9 cellular contexts compared by ENCODE assay signal in genomic region chr1:78840447-78841251, GRCh38.
DNase-seq lines count a peak whose midpoint lies in the region; ATAC-seq, FAIRE-seq and TF ChIP-seq lines count a peak whose summit lies in the region.
"Had no signal": no experiment of that assay in that cellular context is flagged by ENCODE, and none has a peak within 500 bp of the region (broad histone marks: within the 10 kb centered on the region; RNA-seq: fewer than 3 reads in every experiment).

No MANE protein-coding gene starts in this region.

- no peaks in the 10 kb centered on the region for H3K79me2 ChIP-seq in mammary epithelial cell (ENCODE audit: insufficient read depth, low read length)

- no peak for FAIRE-seq in pancreas (lab: Jason Lieb, UNC)

- DNase-seq in NCI-H128 (lab: John Stamatoyannopoulos, UW; ENCODE audit: unreplicated experiment) (peak; percentile 41), mammary epithelial cell (peak; percentile 34), pancreas (peak in 3 of 6 donors; percentile 7 to 44 (median 11)), GM10266 (ENCODE audit: extremely low spot score) (no peak), mucosa of gallbladder (ENCODE audit: low spot score) (no peak), activated T-cell treated with anti-CD3 and anti-CD28 coated beads for 4 hours (no peak), vagina (ENCODE audit: extremely low spot score in 2 of 2) (no peak)
- DNase-seq: effector CD4-positive, alpha-beta T cell had no signal

- dilution Hi-C loops in mammary epithelial cell (cut with HindIII; ENCODE audit: low sequenced_read_pairs): no loop called here

- ATAC-seq in GM18520 (IDR thresholded peaks at IDR 0.05; ENCODE audit: unreplicated experiment) (peak; percentile 35), pancreas (peak in 3 of 4 donors; percentile 21 to 53 (median 22))

- in situ Hi-C loops in mammary epithelial cell (cut with MboI; ENCODE audit: low sequenced_read_pairs in 2 of 2): loop anchor here (25.0 kb wide), 1 partner anchor 522 kb away; no protein-coding TSS in a partner anchor

- H3K9ac ChIP-seq in mammary epithelial cell (ENCODE audit: insufficient read depth, low read length): no peak overlapping the region

- H2AFZ ChIP-seq in mammary epithelial cell (ENCODE audit: low read depth, low read length): peak overlapping the region; percentile 59

- H3K36me3 ChIP-seq in mammary epithelial cell (ENCODE audit: insufficient read depth, low read length) (no peaks in the 10 kb centered on the region), pancreas (no peaks in the 10 kb centered on the region), vagina (no peaks in the 10 kb centered on the region)

- H3K4me1 ChIP-seq in mammary epithelial cell (ENCODE audit: insufficient read depth, low read length) (peaks cover 5% of the 10 kb centered on the region), pancreas (no peaks in the 10 kb centered on the region), vagina (peaks cover 7% of the 10 kb centered on the region)

- no peak overlapping the region for H3K4me2 ChIP-seq in mammary epithelial cell (ENCODE audit: insufficient read depth, low read depth, low read length)

- no peaks in the 10 kb centered on the region for H3K9me3 ChIP-seq in mammary epithelial cell (replicated peaks; ENCODE audit: insufficient read depth, low read length)
- no peaks in the 10 kb centered on the region for H3K9me3 ChIP-seq in pancreas
- H3K9me3 ChIP-seq in vagina: no peaks in the 10 kb centered on the region

- no peak overlapping the region for H3K4me3 ChIP-seq in mammary epithelial cell (replicated peaks in 1 of 3; ENCODE audit: insufficient read depth in 1 of 3, low read depth in 2 of 3, low read length in 3 of 3)
- H3K4me3 ChIP-seq in pancreas: no peak overlapping the region
- no peak overlapping the region for H3K4me3 ChIP-seq in vagina

- 44% methylated on average over 8 of the region's 8 CpGs for WGBS in mammary epithelial cell (ENCODE audit: low coverage, missing lambda C conversion rate)
- 34 to 37% methylated on average over 8 of the region's 8 CpGs for WGBS in pancreas, 2 donors

- intact Hi-C loops in mammary epithelial cell (cut with micrococcal nuclease) (no loop called here), pancreas (cut with DNase I) (no loop called here), vagina (cut with DNase I) (no loop called here)

- no peak for TF ChIP-seq POLR2A in vagina (IDR thresholded peaks at IDR 0.05)

- TF ChIP-seq CTCF in mammary epithelial cell (conservative IDR thresholded peaks at IDR 0.05 in 1 of 2, IDR thresholded peaks at IDR 0.05 in 1 of 2; ENCODE audit: extremely low read depth in 1 of 2, insufficient read depth in 1 of 2, low read depth in 1 of 2, low read length in 2 of 2) (no peak), pancreas (IDR thresholded peaks at IDR 0.05) (no peak), GM10266 (IDR thresholded peaks at IDR 0.05; ENCODE audit: control insufficient read depth, insufficient read depth, low read depth, missing control alignments) (no peak), vagina (IDR thresholded peaks at IDR 0.05) (no peak)

- H3K27me3 ChIP-seq in mammary epithelial cell (ENCODE audit: insufficient read depth, low read length) (no peaks in the 10 kb centered on the region), pancreas (no peaks in the 10 kb centered on the region), vagina (no peaks in the 10 kb centered on the region)

- H4K20me1 ChIP-seq in mammary epithelial cell (ENCODE audit: insufficient read depth, low read length): no peaks in the 10 kb centered on the region

- no peak overlapping the region for H3K27ac ChIP-seq in mammary epithelial cell (ENCODE audit: insufficient read depth, low read depth, low read length)
- no peak overlapping the region for H3K27ac ChIP-seq in pancreas
- H3K27ac ChIP-seq in vagina: no peak overlapping the region

- no TSS peak for BruUV-seq in mammary epithelial cell (replicated peaks; lab: Mats Ljungman, UMichigan)

- CTCF ChIA-PET in mammary epithelial cell (lab: Charles Lee; ENCODE audit: low non-redundant PET): interaction anchor here (0.5 kb wide), 1 partner anchor 354 kb away, joined by 3 read pairs; no protein-coding TSS in a partner anchor

Comparison
In these comparisons a context has a peak if more than half of its experiments do, and no peak if none do; other contexts are left out.
1. DNase-seq: peak in NCI-H128 (single experiment) and mammary epithelial cell (single experiment); none in GM10266 (single experiment), mucosa of gallbladder (single experiment), activated T-cell treated with anti-CD3 and anti-CD28 coated beads for 4 hours (single experiment) and vagina (0 of 2).